Comparison of ENCODE assay signal across 8 cellular contexts in the genomic region with DNA sequence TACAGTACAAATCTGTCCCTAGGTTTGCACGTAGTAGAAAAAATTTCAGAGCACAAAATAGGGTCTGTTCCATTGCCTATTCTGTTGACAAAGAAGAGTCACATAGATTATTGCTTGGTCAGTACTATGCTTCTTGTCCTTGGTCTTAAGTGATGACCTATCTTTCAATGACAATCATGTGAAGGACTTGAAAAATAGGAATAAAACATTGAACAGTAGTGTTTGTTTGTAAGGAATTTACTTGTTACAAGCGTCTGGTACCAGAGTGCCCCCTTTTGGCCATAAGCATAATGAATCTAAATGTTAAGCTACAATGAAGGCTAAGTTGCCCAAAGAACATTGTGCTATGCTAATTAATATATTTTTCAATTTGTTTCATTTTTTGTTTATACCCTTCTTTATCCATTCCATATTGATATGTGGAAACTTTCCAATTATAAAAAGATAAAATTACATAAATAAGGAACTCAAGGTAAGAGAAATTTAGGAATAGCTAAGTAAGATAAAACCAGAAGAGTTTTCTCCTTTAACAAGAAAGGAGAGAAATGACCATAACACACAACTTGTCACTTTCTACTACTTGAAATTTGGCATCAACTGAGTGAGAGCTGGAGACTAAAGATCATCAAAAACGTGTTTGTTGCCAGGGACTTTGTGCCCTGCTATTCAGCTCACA.
A peak's percentile ranks its signal among the peaks of the same experiment; 100 is the strongest.
DNase-seq lines count a peak whose midpoint lies in the region; ATAC-seq, FAIRE-seq and TF ChIP-seq lines count a peak whose summit lies in the region.

No MANE protein-coding gene starts in this region.

- H3K36me3 ChIP-seq in RWPE2 (ENCODE audit: low read depth) = no peaks in the 10 kb centered on the region
- H3K36me3 ChIP-seq in endothelial cell of umbilical vein (ENCODE audit: control insufficient read depth in 2 of 2, extremely low read depth in 1 of 2, insufficient read depth in 2 of 2, low read length in 2 of 2) = no peaks in the 10 kb centered on the region

- intact Hi-C loops in endothelial cell of umbilical vein (cut with micrococcal nuclease) = loop anchor here (1.0 kb wide), 2 partner anchors 52 to 308 kb away; no protein-coding TSS in a partner anchor

- DNase-seq in EL = peak; percentile 64
- peak; percentile 3 for DNase-seq in HTR-8/SVneo (ENCODE audit: insufficient read length, low spot score)
- no peak for DNase-seq in RWPE2 (ENCODE audit: low spot score)
- DNase-seq in endothelial cell of umbilical vein (ENCODE audit: low read depth, low spot score) = peak; percentile 52
- DNase-seq in neural crest cell (ENCODE audit: low read depth, low spot score) = no peak
- DNase-seq in RWPE1 (ENCODE audit: low spot score) = no peak

- H3K27me3 Mint-ChIP-seq in neural crest cell (ENCODE audit: low read depth) = no peaks in the 10 kb centered on the region

- H3K27me3 ChIP-seq in RWPE2 (ENCODE audit: insufficient read depth, poor library complexity, severe bottlenecking) (no peaks in the 10 kb centered on the region), endothelial cell of umbilical vein (ENCODE audit: control insufficient read depth in 2 of 2, insufficient read depth in 2 of 2, low read length in 2 of 2) (peaks cover 5 to 11% of the 10 kb centered on the region in 2 experiments)

- no peak overlapping the region for H3K4me2 ChIP-seq in endothelial cell of umbilical vein (ENCODE audit: insufficient read depth, low read length)

- peak; percentile 79 for FAIRE-seq in A204.1 (lab: Jason Lieb, UNC)
- FAIRE-seq in HTR-8/SVneo (lab: Jason Lieb, UNC) = no peak
- FAIRE-seq in endothelial cell of umbilical vein (lab: Jason Lieb, UNC) = peak; percentile 24

- CTCF ChIA-PET in endothelial cell of umbilical vein (lab: Charles Lee) (interaction anchor here (0.6 to 8.9 kb wide), 84 partner anchors 9 to 862 kb away, joined by 3 to 202 read pairs (median 5); partner anchors contain the start of genes EPS8 and RERG), RWPE1 (lab: Yijun Ruan, JAX) (interaction anchor here (0.5 to 1.5 kb wide), 14 partner anchors 10 to 417 kb away, joined by 3 to 8 read pairs (median 4); no protein-coding TSS in a partner anchor)

- H3K27ac Mint-ChIP-seq in neural crest cell (ENCODE audit: unreplicated experiment) = no peak overlapping the region

- no peak for TF ChIP-seq POLR2A in endothelial cell of umbilical vein (IDR thresholded peaks at IDR 0.05; ENCODE audit: low read depth, low read length)

- H3K27ac ChIP-seq in RWPE2 (ENCODE audit: poor library complexity, severe bottlenecking) (no peak overlapping the region), endothelial cell of umbilical vein (ENCODE audit: insufficient read depth, low read depth, low read length) (no peak overlapping the region), RWPE1 (no peak overlapping the region)

- BruUV-seq in endothelial cell of umbilical vein (replicated peaks; lab: Mats Ljungman, UMichigan) = no TSS peak

- no peak for ATAC-seq in RWPE2 (ENCODE audit: low read depth)
- no peak for ATAC-seq in GM19324 (IDR thresholded peaks at IDR 0.05; ENCODE audit: low FRiP score, unreplicated experiment)

- H4K20me1 ChIP-seq in endothelial cell of umbilical vein (replicated peaks; ENCODE audit: control insufficient read depth, extremely low read depth, insufficient read depth, low read length) = no peaks in the 10 kb centered on the region

- H3K9me3 ChIP-seq in RWPE2 (ENCODE audit: severe bottlenecking) (no peaks in the 10 kb centered on the region), endothelial cell of umbilical vein (replicated peaks; ENCODE audit: control insufficient read depth, insufficient read depth, low read length) (no peaks in the 10 kb centered on the region)

- no peaks in the 10 kb centered on the region for H3K9me1 ChIP-seq in endothelial cell of umbilical vein (replicated peaks; ENCODE audit: control insufficient read depth, extremely low read depth, insufficient read depth, low read length)

- dilution Hi-C loops in endothelial cell of umbilical vein (cut with MboI; ENCODE audit: extremely low pct_ligation_motif_present, low sequenced_read_pairs) = no loop called here

- no peak overlapping the region for H2AFZ ChIP-seq in endothelial cell of umbilical vein (ENCODE audit: low read depth, low read length)

- H3K4me3 ChIP-seq in RWPE2 (ENCODE audit: severe bottlenecking) (no peak overlapping the region), endothelial cell of umbilical vein (replicated peaks in 1 of 3; ENCODE audit: insufficient read depth in 1 of 3, low read depth in 1 of 3, low read length in 3 of 3) (no peak overlapping the region)

- peaks cover 9% of the 10 kb centered on the region for H3K4me1 Mint-ChIP-seq in neural crest cell

- POLR2A ChIA-PET in endothelial cell of umbilical vein (lab: Charles Lee) = no interaction called here
- POLR2A ChIA-PET in RWPE1 (lab: Yijun Ruan, JAX; ENCODE audit: low non-redundant PET) = no interaction called here

- TF ChIP-seq CTCF in RWPE2 (IDR thresholded peaks at IDR 0.05; ENCODE audit: poor library complexity, severe bottlenecking) = peak; percentile 64
- TF ChIP-seq CTCF in endothelial cell of umbilical vein (IDR thresholded peaks at IDR 0.05; ENCODE audit: extremely low read depth in 1 of 2, insufficient read depth in 1 of 2, low read depth in 1 of 2, low read length in 2 of 2) = peak; percentile 48 to 60
- peak; percentile 83 for TF ChIP-seq CTCF in neural crest cell (conservative IDR thresholded peaks at IDR 0.05)
- TF ChIP-seq CTCF in RWPE1 (conservative IDR thresholded peaks at IDR 0.05; ENCODE audit: low read depth) = no peak

- H3K4me3 Mint-ChIP-seq in neural crest cell = no peak overlapping the region

- no peaks in the 10 kb centered on the region for H3K36me3 Mint-ChIP-seq in neural crest cell (ENCODE audit: low read depth)

- H3K9me3 Mint-ChIP-seq in neural crest cell = no peaks in the 10 kb centered on the region

- H3K79me2 ChIP-seq in endothelial cell of umbilical vein (ENCODE audit: control insufficient read depth, insufficient read depth, low read length) = no peaks in the 10 kb centered on the region

- no peaks in the 10 kb centered on the region for H3K4me1 ChIP-seq in RWPE2 (ENCODE audit: insufficient read depth, poor library complexity, severe bottlenecking)
- no peaks in the 10 kb centered on the region for H3K4me1 ChIP-seq in endothelial cell of umbilical vein (ENCODE audit: control insufficient read depth, extremely low read depth, insufficient read depth, low read length)

- no peak overlapping the region for H3K9ac ChIP-seq in endothelial cell of umbilical vein (replicated peaks; ENCODE audit: extremely low read depth, insufficient read depth, low read length)

TF ChIP-seq in endothelial cell of umbilical vein, 7 proteins besides CTCF, POLR2A, EP300 and RAD21:
- TF ChIP-seq POLR2AphosphoS5 (IDR thresholded peaks at IDR 0.05; ENCODE audit: insufficient read depth, low read depth, low read length) = no peak
- no peak for TF ChIP-seq EZH2 (IDR thresholded peaks at IDR 0.05; ENCODE audit: borderline replicate concordance, low read depth, low read length, severe bottlenecking)
- no peak for TF ChIP-seq GATA2 (IDR thresholded peaks at IDR 0.05; ENCODE audit: insufficient read depth, insufficient read length, low read depth, low read length)
- TF ChIP-seq, protein P1, sequence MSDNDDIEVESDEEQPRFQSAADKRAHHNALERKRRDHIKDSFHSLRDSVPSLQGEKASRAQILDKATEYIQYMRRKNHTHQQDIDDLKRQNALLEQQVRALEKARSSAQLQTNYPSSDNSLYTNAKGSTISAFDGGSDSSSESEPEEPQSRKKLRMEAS (IDR thresholded peaks at IDR 0.05; ENCODE audit: insufficient read depth, insufficient read length) = no peak
- TF ChIP-seq FOS (IDR thresholded peaks at IDR 0.05; ENCODE audit: borderline replicate concordance, insufficient read depth, low read length) = no peak
- no peak for TF ChIP-seq MYC (IDR thresholded peaks at IDR 0.05; ENCODE audit: low read depth, low read length)

Comparison
In these comparisons a context has a peak if more than half of its experiments do, and no peak if none do; other contexts are left out.
1. DNase-seq: peak in EL (single experiment), HTR-8/SVneo (single experiment) and endothelial cell of umbilical vein (single experiment); none in RWPE2 (single experiment), neural crest cell (single experiment) and RWPE1 (single experiment).